In the genomic region with DNA sequence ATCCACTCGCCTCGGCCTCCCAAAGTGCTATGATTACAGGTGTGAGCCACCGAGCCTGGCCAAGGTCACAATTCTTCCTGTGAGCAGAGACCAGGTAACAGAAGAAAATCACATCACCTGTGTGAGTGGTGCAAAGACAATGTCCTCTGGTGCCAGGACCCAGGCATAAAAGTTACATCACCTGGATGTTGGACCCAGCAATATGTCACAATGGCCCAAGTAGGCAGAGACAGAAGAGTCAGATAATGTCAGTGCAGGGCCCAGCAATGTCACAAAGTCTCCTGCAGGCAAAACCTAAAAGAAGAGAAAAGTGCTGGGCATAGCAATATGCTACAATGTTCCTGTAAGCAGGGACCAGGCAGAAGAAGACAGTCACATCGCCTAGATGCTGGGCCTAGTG, we compare ENCODE assay signal across 30 cellular contexts. TPM values are rescaled to one million over a fixed set of nuclear protein-coding genes. Genes with fewer than 3 reads are reported as not detected.
"Had no signal": no experiment of that assay in that cellular context is flagged by ENCODE, and none has a peak within 500 bp of the region (broad histone marks: within the 10 kb centered on the region; RNA-seq: fewer than 3 reads in every experiment).

No MANE protein-coding gene starts in this region.

- H3K9me3 Mint-ChIP-seq: activated B cell treated with CpG ODN at 0.5 μM for 24 hours; activated T-cell treated with anti-CD3 and anti-CD28 coated beads, Interleukin-2, amount 50 U/mL, for 72 hours; brain had no signal

- H3K4me3 ChIP-seq: ascending aorta, breast epithelium, cardiac muscle cell, colonic mucosa, esophagus squamous epithelium, gastroesophageal sphincter, heart right ventricle had no signal

- ATAC-seq: activated CD4-positive, CD25-positive, alpha-beta regulatory T cell treated with anti-CD3 and anti-CD28 coated beads, Interleukin-2, amount 50 U/mL, for 24 hours; activated T-cell treated with anti-CD3 and anti-CD28 coated beads, Interleukin-2, amount 50 U/mL, for 72 hours; gastroesophageal sphincter; heart right ventricle; T-helper 17 cell had no signal

- H3K4me3 Mint-ChIP-seq: activated B cell treated with CpG ODN at 0.5 μM for 24 hours; activated CD4-positive, alpha-beta memory T cell treated with anti-CD3 and anti-CD28 coated beads, Interleukin-2, amount 10 ng/mL, durations not matched to agents 7 days and 5 days; activated naive CD8-positive, alpha-beta T cell treated with anti-CD3 and anti-CD28 coated beads, Interleukin-2, amount 10 ng/mL, durations not matched to agents 7 days and 5 days; activated T-cell treated with anti-CD3 and anti-CD28 coated beads, Interleukin-2, amount 50 U/mL, for 24 hours; activated T-cell treated with anti-CD3 and anti-CD28 coated beads, Interleukin-2, amount 50 U/mL, for 72 hours; brain; T-helper 17 cell; T-helper 2 cell treated with Interferon-gamma antibody and Interleukin-4, amounts not matched to agents 5 μg/mL and 100 μg/mL, for 36 hours had no signal

- H3K27ac Mint-ChIP-seq: activated B cell treated with CpG ODN at 0.5 μM for 24 hours; activated CD4-positive, alpha-beta memory T cell treated with anti-CD3 and anti-CD28 coated beads, Interleukin-2, amount 10 ng/mL, durations not matched to agents 7 days and 5 days; activated naive CD8-positive, alpha-beta T cell treated with anti-CD3 and anti-CD28 coated beads, Interleukin-2, amount 10 ng/mL, durations not matched to agents 7 days and 5 days; activated T-cell treated with anti-CD3 and anti-CD28 coated beads, Interleukin-2, amount 50 U/mL, for 24 hours; activated T-cell treated with anti-CD3 and anti-CD28 coated beads, Interleukin-2, amount 50 U/mL, for 72 hours; T-helper 17 cell; T-helper 2 cell treated with Interferon-gamma antibody and Interleukin-4, amounts not matched to agents 5 μg/mL and 100 μg/mL, for 36 hours had no signal

- H3K4me1 Mint-ChIP-seq: activated B cell treated with CpG ODN at 0.5 μM for 24 hours; activated CD4-positive, alpha-beta memory T cell treated with anti-CD3 and anti-CD28 coated beads, Interleukin-2, amount 10 ng/mL, durations not matched to agents 7 days and 5 days; brain; T-helper 17 cell had no signal

- H3K9me3 ChIP-seq: ascending aorta, colonic mucosa, heart right ventricle had no signal

- H3K27me3 Mint-ChIP-seq: activated B cell treated with CpG ODN at 0.5 μM for 24 hours; activated CD4-positive, alpha-beta memory T cell treated with anti-CD3 and anti-CD28 coated beads, Interleukin-2, amount 10 ng/mL, durations not matched to agents 7 days and 5 days; activated naive CD8-positive, alpha-beta T cell treated with anti-CD3 and anti-CD28 coated beads, Interleukin-2, amount 10 ng/mL, durations not matched to agents 7 days and 5 days; activated T-cell treated with anti-CD3 and anti-CD28 coated beads, Interleukin-2, amount 50 U/mL, for 24 hours; brain; T-helper 17 cell had no signal

- H3K4me1 ChIP-seq: ascending aorta, breast epithelium, colonic mucosa, esophagus squamous epithelium had no signal

- H3K27me3 ChIP-seq: ascending aorta, breast epithelium, cardiac muscle cell, colonic mucosa, esophagus squamous epithelium, gastroesophageal sphincter, heart right ventricle had no signal

- H3K36me3 ChIP-seq: breast epithelium, colonic mucosa had no signal

- H3K27ac ChIP-seq: ascending aorta, breast epithelium, colonic mucosa, epithelial cell of prostate, esophagus squamous epithelium, gastroesophageal sphincter, heart right ventricle, WERI-Rb-1 had no signal

- DNase-seq: activated B cell treated with CpG ODN at 0.5 μM for 24 hours; activated CD4-positive, alpha-beta memory T cell treated with anti-CD3 and anti-CD28 coated beads, Interleukin-2, amount 10 ng/mL, durations not matched to agents 7 days and 5 days; activated CD4-positive, alpha-beta T cell treated with anti-CD3 and anti-CD28 coated beads for 48 hours; activated CD8-positive, alpha-beta memory T cell treated with anti-CD3 and anti-CD28 coated beads, Interleukin-2, amount 50 U/mL, for 48 hours; activated gamma-delta T cell; activated naive CD4-positive, alpha-beta T cell; activated naive CD4-positive, alpha-beta T cell treated with anti-CD3 and anti-CD28 coated beads, Interleukin-2, amount 50 U/mL, for 16 hours; activated naive CD8-positive, alpha-beta T cell treated with anti-CD3 and anti-CD28 coated beads, Interleukin-2, amount 10 ng/mL, durations not matched to agents 7 days and 5 days; activated T-cell treated with anti-CD3 and anti-CD28 coated beads for 4 hours; activated T-cell treated with anti-CD3 and anti-CD28 coated beads, Interleukin-2, amount 50 U/mL, for 24 hours; activated T-cell treated with anti-CD3 and anti-CD28 coated beads, Interleukin-2, amount 50 U/mL, for 72 hours; central memory CD4-positive, alpha-beta T cell; cerebellar nuclear complex; colonic mucosa; effector CD8-positive, alpha-beta T cell; esophagus squamous epithelium; foreskin melanocyte; heart right ventricle; T-helper 1 cell; T-helper 17 cell; T1000; WERI-Rb-1 had no signal

RNA-seq across cellular contexts. Expression of a gene that starts 5.5 kb away (rescaled TPM):
- total RNA-seq: ascending aorta had no signal
